ENCODE assay signal across 8 cellular contexts in genomic region chr5:134221690-134222089, GRCh38. TPM values are rescaled to one million over a fixed set of nuclear protein-coding genes. Genes with fewer than 3 reads are reported as not detected.
DNase-seq lines count a peak whose midpoint lies in the region; ATAC-seq, FAIRE-seq and TF ChIP-seq lines count a peak whose summit lies in the region.
"Not testable (repeated sequence)": the region's sequence is repeated elsewhere in the genome, so short reads cannot be mapped to it uniquely, and the experiment has no call there.

No MANE protein-coding gene starts in this region.

- not testable (repeated sequence) for H3K9me2 ChIP-seq in OCI-LY7 (ENCODE audit: insufficient read depth, low read length)

- H3K36me3 ChIP-seq in OCI-LY7 (ENCODE audit: insufficient read depth, low read length) (peaks cover 83% of the 10 kb centered on the region), muscle layer of duodenum (ENCODE audit: control insufficient read depth in 1 of 2, insufficient read depth in 2 of 2, low read length in 2 of 2) (peaks cover 0 to 17% of the 10 kb centered on the region in 2 donors)
- H3K36me3 ChIP-seq in astrocyte (ENCODE audit: insufficient read depth, low read length); esophagus muscularis mucosa; gastrocnemius medialis: not testable (repeated sequence)

- not testable (repeated sequence) for ATAC-seq in A549, gastrocnemius medialis

- intact Hi-C loops in OCI-LY7 (cut with micrococcal nuclease; ENCODE audit: unreplicated experiment); esophagus muscularis mucosa (cut with DNase I); gastrocnemius medialis (cut with DNase I; ENCODE audit: low total_unique reads): not testable (repeated sequence)

- H3K4me3 Mint-ChIP-seq in activated CD4-positive, alpha-beta memory T cell treated with anti-CD3 and anti-CD28 coated beads, Interleukin-2, amount 10 ng/mL, durations not matched to agents 7 days and 5 days: not testable (repeated sequence)
- H3K4me3 Mint-ChIP-seq in astrocyte (ENCODE audit: unreplicated experiment): peak overlapping the region; percentile 91

- not testable (repeated sequence) for H3K4me3 ChIP-seq in A549; astrocyte (ENCODE audit: insufficient read depth, low read depth, low read length); esophagus muscularis mucosa; muscle layer of duodenum (ENCODE audit: low read depth in 1 of 2, low read length in 2 of 2)
- H3K4me3 ChIP-seq in GM12864 (ENCODE audit: low read depth, low read length): peak overlapping the region; percentile 28; the same call in 1 of the 2 replicates
- peak overlapping the region; percentile 93 for H3K4me3 ChIP-seq in OCI-LY7 (ENCODE audit: low read depth, low read length, poor library complexity, severe bottlenecking)
- H3K4me3 ChIP-seq in gastrocnemius medialis: peak overlapping the region in 3 of 4 donors; percentile 82 to 93 (median 90)

- TF ChIP-seq RAD21 in A549 (conservative IDR thresholded peaks at IDR 0.05 in 1 of 2, IDR thresholded peaks at IDR 0.05 in 1 of 2): not testable (repeated sequence)

- BruUV-seq in OCI-LY7 (replicated peaks; lab: Mats Ljungman, UMichigan): not testable (repeated sequence)

- not testable (repeated sequence) for H3K9me3 ChIP-seq in A549; OCI-LY7 (ENCODE audit: low read length); astrocyte (ENCODE audit: insufficient read depth, low read depth, low read length); esophagus muscularis mucosa; muscle layer of duodenum (ENCODE audit: control insufficient read depth in 1 of 2, low read length in 2 of 2); gastrocnemius medialis

- H3K27ac ChIP-seq in A549; OCI-LY7 (ENCODE audit: low read depth, low read length, poor library complexity, severe bottlenecking); astrocyte (ENCODE audit: low read depth, low read length): not testable (repeated sequence)
- H3K27ac ChIP-seq in esophagus muscularis mucosa (replicated peaks in 1 of 4) (peak overlapping the region; percentile 21 to 100 (median 34)), muscle layer of duodenum (ENCODE audit: low read length) (peak overlapping the region; percentile 51), gastrocnemius medialis (peak overlapping the region; percentile 95 to 100 (median 99))

- H3K9ac ChIP-seq in astrocyte (ENCODE audit: low read length): not testable (repeated sequence)

- WGBS in A549 (ENCODE audit: missing lambda C conversion rate): 95% methylated on average over 5 of the region's 5 CpGs
- WGBS in esophagus muscularis mucosa: 78% methylated on average over 5 of the region's 5 CpGs

- TF ChIP-seq EP300 in A549 (IDR thresholded peaks at IDR 0.05); esophagus muscularis mucosa (IDR thresholded peaks at IDR 0.05): not testable (repeated sequence)

- H3K4me2 ChIP-seq in A549 (peak overlapping the region; percentile 91; the same call in 2 of the 3 replicates), OCI-LY7 (ENCODE audit: low read length) (peak overlapping the region; percentile 89), astrocyte (ENCODE audit: low read length) (peak overlapping the region; percentile 89)

- not testable (repeated sequence) for H2AFZ ChIP-seq in OCI-LY7 (ENCODE audit: low read length); astrocyte (ENCODE audit: low read depth, low read length)

- H3K4me1 ChIP-seq in A549 (peaks cover 36% of the 10 kb centered on the region), OCI-LY7 (ENCODE audit: insufficient read depth, low read length, poor library complexity, severe bottlenecking) (peaks cover 46% of the 10 kb centered on the region), astrocyte (ENCODE audit: insufficient read depth, low read length) (peaks cover 13% of the 10 kb centered on the region), esophagus muscularis mucosa (peaks cover 54 to 83% (median 78%) of the 10 kb centered on the region in 4 donors), muscle layer of duodenum (ENCODE audit: control insufficient read depth in 1 of 2, insufficient read depth in 2 of 2, low read length in 2 of 2) (peaks cover 26 to 72% of the 10 kb centered on the region in 2 donors), gastrocnemius medialis (peaks cover 55 to 67% of the 10 kb centered on the region in 2 donors)

- not testable (repeated sequence) for H3K9me3 Mint-ChIP-seq in activated CD4-positive, alpha-beta memory T cell treated with anti-CD3 and anti-CD28 coated beads, Interleukin-2, amount 10 ng/mL, durations not matched to agents 7 days and 5 days; astrocyte (ENCODE audit: unreplicated experiment)

- not testable (repeated sequence) for DNase-seq in A549 (ENCODE audit: low read depth in 1 of 2, low spot score in 1 of 2); GM12864 (ENCODE audit: low read depth); OCI-LY7 (ENCODE audit: low spot score); activated CD4-positive, alpha-beta memory T cell treated with anti-CD3 and anti-CD28 coated beads, Interleukin-2, amount 10 ng/mL, durations not matched to agents 7 days and 5 days; astrocyte (ENCODE audit: low read depth); esophagus muscularis mucosa (ENCODE audit: extremely low spot score); gastrocnemius medialis

- not testable (repeated sequence) for H3K27me3 Mint-ChIP-seq in activated CD4-positive, alpha-beta memory T cell treated with anti-CD3 and anti-CD28 coated beads, Interleukin-2, amount 10 ng/mL, durations not matched to agents 7 days and 5 days; astrocyte (ENCODE audit: low read depth, unreplicated experiment)

- H4K20me1 ChIP-seq in OCI-LY7 (ENCODE audit: insufficient read depth, low read length): peaks cover 54% of the 10 kb centered on the region
- H4K20me1 ChIP-seq in astrocyte (ENCODE audit: insufficient read depth, low read length): peaks cover 86% of the 10 kb centered on the region

- TF ChIP-seq CTCF in A549 (IDR thresholded peaks at IDR 0.05); GM12864 (IDR thresholded peaks at IDR 0.05; ENCODE audit: low read depth, low read length, missing control alignments); OCI-LY7 (conservative IDR thresholded peaks at IDR 0.05; ENCODE audit: low read length); astrocyte (IDR thresholded peaks at IDR 0.05; ENCODE audit: insufficient read depth, low read depth, low read length); esophagus muscularis mucosa (IDR thresholded peaks at IDR 0.05); gastrocnemius medialis (IDR thresholded peaks at IDR 0.05 in 4 of 5, conservative IDR thresholded peaks at IDR 0.05 in 1 of 5): not testable (repeated sequence)

- H3K27ac Mint-ChIP-seq in activated CD4-positive, alpha-beta memory T cell treated with anti-CD3 and anti-CD28 coated beads, Interleukin-2, amount 10 ng/mL, durations not matched to agents 7 days and 5 days: peak overlapping the region; percentile 9
- H3K27ac Mint-ChIP-seq in astrocyte (ENCODE audit: unreplicated experiment): not testable (repeated sequence)

- in situ Hi-C loops in gastrocnemius medialis (cut with MboI; ENCODE audit: low sequenced_read_pairs in 4 of 4): not testable (repeated sequence)

- peaks cover 52% of the 10 kb centered on the region for H3K36me3 Mint-ChIP-seq in activated CD4-positive, alpha-beta memory T cell treated with anti-CD3 and anti-CD28 coated beads, Interleukin-2, amount 10 ng/mL, durations not matched to agents 7 days and 5 days (ENCODE audit: low read depth)
- not testable (repeated sequence) for H3K36me3 Mint-ChIP-seq in astrocyte (ENCODE audit: low read depth, unreplicated experiment)

- FAIRE-seq in A549 (lab: Jason Lieb, UNC); astrocyte (lab: Jason Lieb, UNC): not testable (repeated sequence)

- CTCF ChIA-PET in A549 (lab: Yijun Ruan, JAX) (interaction anchor here (0.8 to 4.0 kb wide), 8 partner anchors 7 to 182 kb away, joined by 4 to 19 read pairs (median 5); no protein-coding TSS in a partner anchor), OCI-LY7 (lab: Charles Lee; ENCODE audit: unreplicated experiment) (interaction anchor here (1.4 kb wide), 1 partner anchor 11 kb away, joined by 3 read pairs; no protein-coding TSS in a partner anchor)
- CTCF ChIA-PET in activated CD4-positive, alpha-beta memory T cell treated with anti-CD3 and anti-CD28 coated beads, Interleukin-2, amount 10 ng/mL, durations not matched to agents 7 days and 5 days (lab: Charles Lee): interaction anchor here (0.6 to 2.4 kb wide), 7 partner anchors 12 to 366 kb away, joined by 3 to 7 read pairs (median 3); no protein-coding TSS in a partner anchor

- H3K79me2 ChIP-seq in OCI-LY7 (ENCODE audit: insufficient read depth, low read depth, low read length) (peaks cover 94% of the 10 kb centered on the region), astrocyte (ENCODE audit: insufficient read depth, low read length) (peaks cover 97% of the 10 kb centered on the region)

- POLR2A ChIA-PET in A549 (lab: Yijun Ruan, JAX): not testable (repeated sequence)
- POLR2A ChIA-PET in OCI-LY7 (lab: Charles Lee): interaction anchor here (0.9 to 7.1 kb wide), 2 partner anchors 10 to 332 kb away, joined by 3 to 69 read pairs; no protein-coding TSS in a partner anchor
- POLR2A ChIA-PET in activated CD4-positive, alpha-beta memory T cell treated with anti-CD3 and anti-CD28 coated beads, Interleukin-2, amount 10 ng/mL, durations not matched to agents 7 days and 5 days (lab: Charles Lee): interaction anchor here (1.0 to 6.5 kb wide), 3 partner anchors 10 to 410 kb away, joined by 4 to 118 read pairs (median 5); partner anchors contain the start of gene SKP1

- not testable (repeated sequence) for H3K27me3 ChIP-seq in astrocyte (ENCODE audit: insufficient read depth, low read length); esophagus muscularis mucosa; muscle layer of duodenum (ENCODE audit: low read depth, low read length); gastrocnemius medialis

- peaks cover 55% of the 10 kb centered on the region for H3K4me1 Mint-ChIP-seq in activated CD4-positive, alpha-beta memory T cell treated with anti-CD3 and anti-CD28 coated beads, Interleukin-2, amount 10 ng/mL, durations not matched to agents 7 days and 5 days
- peaks cover 21% of the 10 kb centered on the region for H3K4me1 Mint-ChIP-seq in astrocyte (ENCODE audit: low read depth, unreplicated experiment)

- not testable (repeated sequence) for TF ChIP-seq POLR2A in A549 (IDR thresholded peaks at IDR 0.05; ENCODE audit: low read length); esophagus muscularis mucosa (IDR thresholded peaks at IDR 0.05; ENCODE audit: low read depth); gastrocnemius medialis (IDR thresholded peaks at IDR 0.05)

RNA-seq across cellular contexts. Expression of gene PPP2CA, which starts 4.2 kb away (rescaled TPM):
- 233 and 357 TPM in 2 replicates for polyA plus RNA-seq in A549 (2011; rRNA removed)
- polyA plus RNA-seq in A549 (2012; cell fraction: cytosol; rRNA removed): 132 and 159 TPM in 2 replicates
- polyA plus RNA-seq in A549 (2012; cell fraction: nucleus; rRNA removed): 208 and 236 TPM in 2 replicates
- polyA plus RNA-seq in A549 (2017; fragmentation: RNase III; extraction: RNeasy Plus Mini Kit Qiagen cat#74134 plus additional on column Dnase treatment): 268 to 275 TPM (median 273 TPM) in 3 replicates
- 57.1 and 57.3 TPM in 2 replicates for polyA minus RNA-seq in A549 (2011; rRNA and poly(A)+ RNA removed)
- total RNA-seq in OCI-LY7 (2014; rRNA removed; shearing (Covaris generic)): 132 and 144 TPM in 2 replicates
- total RNA-seq in OCI-LY7 (2022): 164 and 178 TPM in 2 replicates
- total RNA-seq in activated CD4-positive, alpha-beta memory T cell treated with anti-CD3 and anti-CD28 coated beads, Interleukin-2, amount 10 ng/mL, durations not matched to agents 7 days and 5 days: 100 to 1,000 TPM; 146 to 156 TPM
- total RNA-seq in astrocyte: 172 and 180 TPM in 2 replicates
- 100 to 1,000 TPM in 2 of 4 donors, 10 to 100 TPM in 2; 89.0 to 142 (median 115) TPM for total RNA-seq in esophagus muscularis mucosa
- 100 to 1,000 TPM in 3 of 4 donors, 10 to 100 TPM in 1; 90.2 to 179 (median 155) TPM for total RNA-seq in gastrocnemius medialis

RNA-seq across cellular contexts. Expression of gene SKP1, which starts 44.9 kb away (rescaled TPM):
- 608 and 776 TPM in 2 replicates for polyA plus RNA-seq in A549 (2011; rRNA removed)
- 286 and 332 TPM in 2 replicates for polyA plus RNA-seq in A549 (2012; cell fraction: cytosol; rRNA removed)
- polyA plus RNA-seq in A549 (2012; cell fraction: nucleus; rRNA removed): 83.8 and 155 TPM in 2 replicates
- polyA plus RNA-seq in A549 (2017; fragmentation: RNase III; extraction: RNeasy Plus Mini Kit Qiagen cat#74134 plus additional on column Dnase treatment): 870 to 955 TPM (median 919 TPM) in 3 replicates
- 90.6 and 122 TPM in 2 replicates for polyA minus RNA-seq in A549 (2011; rRNA and poly(A)+ RNA removed)
- total RNA-seq in OCI-LY7 (2014; rRNA removed; shearing (Covaris generic)): 129 and 142 TPM in 2 replicates
- 188 and 204 TPM in 2 replicates for total RNA-seq in OCI-LY7 (2022)
- 100 to 1,000 TPM; 197 to 205 TPM for total RNA-seq in activated CD4-positive, alpha-beta memory T cell treated with anti-CD3 and anti-CD28 coated beads, Interleukin-2, amount 10 ng/mL, durations not matched to agents 7 days and 5 days
- total RNA-seq in astrocyte: 375 and 399 TPM in 2 replicates
- total RNA-seq in esophagus muscularis mucosa: 100 to 1,000 TPM; 170 to 345 (median 322) TPM
- 100 to 1,000 TPM; 318 to 499 (median 476) TPM for total RNA-seq in gastrocnemius medialis
